8 cellular contexts compared by ENCODE assay signal in genomic region chr11:106077609-106078517, GRCh38. TPM values are rescaled to one million over a fixed set of nuclear protein-coding genes. Genes with fewer than 3 reads are reported as not detected.
DNase-seq lines count a peak whose midpoint lies in the region; ATAC-seq and TF ChIP-seq lines count a peak whose summit lies in the region.

Gene AASDHPPT, plus strand, starts transcription at chr11:106077662. Its CDS starts 49 bp downstream, at chr11:106077711.

- peaks cover 50% of the 10 kb centered on the region for H3K79me2 ChIP-seq in neural cell (replicated peaks; ENCODE audit: insufficient read depth, low read length)

- H3K9me3 ChIP-seq in neural cell (ENCODE audit: low read length), result no peaks in the 10 kb centered on the region

- TF ChIP-seq CTCF in GM12864 (IDR thresholded peaks at IDR 0.05; ENCODE audit: low read depth, low read length, missing control alignments) (peak; percentile 5), WI38 (IDR thresholded peaks at IDR 0.05; ENCODE audit: low read depth, low read length) (no peak), foreskin keratinocyte (conservative IDR thresholded peaks at IDR 0.05) (no peak), neural cell (IDR thresholded peaks at IDR 0.05; ENCODE audit: poor library complexity, severe bottlenecking) (peak; percentile 21)

- H2AFZ ChIP-seq in neural cell (ENCODE audit: low read depth, low read length), result peak within 1 kb of the TSS; percentile 93

- no peak for TF ChIP-seq EP300 in neural cell (conservative IDR thresholded peaks at IDR 0.05; ENCODE audit: poor library complexity, severe bottlenecking)

- ATAC-seq in HG02588 (IDR thresholded peaks at IDR 0.05; ENCODE audit: unreplicated experiment) (peak; percentile 15), foreskin keratinocyte (peak; percentile 18)

- H4K20me1 ChIP-seq in neural cell (ENCODE audit: insufficient read depth), result no peaks in the 10 kb centered on the region

- no peak for TF ChIP-seq RAD21 in neural cell (conservative IDR thresholded peaks at IDR 0.05)

- peak within 1 kb of the TSS; percentile 85 for H3K4me3 ChIP-seq in GM12864 (ENCODE audit: low read depth, low read length)
- H3K4me3 ChIP-seq in WI38 (ENCODE audit: low read depth, low read length), result peak within 1 kb of the TSS; percentile 97
- H3K4me3 ChIP-seq in neural cell (ENCODE audit: low read length), result peak within 1 kb of the TSS; percentile 81

- H3K27ac ChIP-seq in foreskin keratinocyte (peak within 1 kb of the TSS; percentile 69), neural cell (ENCODE audit: low read length) (peak within 1 kb of the TSS; percentile 97)

- in situ Hi-C loops in ACHN (cut with HindIII; ENCODE audit: low pct_ligation_motif_present, low pct_unique_long_range_greater_than_20kb, low sequenced_read_pairs), result no loop called here

- H3K36me3 ChIP-seq in neural cell (ENCODE audit: insufficient read depth, low read length), result peaks cover 3% of the 10 kb centered on the region

- H3F3A ChIP-seq in neural cell (ENCODE audit: insufficient read depth, low read length, poor library complexity, severe bottlenecking), result peaks cover 3% of the 10 kb centered on the region

- H3K9me2 ChIP-seq in neural cell (ENCODE audit: insufficient read depth, low read length), result no peaks in the 10 kb centered on the region

- peak within 1 kb of the TSS; percentile 98 for H3K9ac ChIP-seq in neural cell (ENCODE audit: low read length)

- peak within 1 kb of the TSS; percentile 98 for H3K4me2 ChIP-seq in neural cell (ENCODE audit: low read length)

- peaks cover 17% of the 10 kb centered on the region for H3K4me1 ChIP-seq in foreskin keratinocyte

- DNase-seq in ACHN, result peak; percentile 61
- no peak for DNase-seq in GM12864 (ENCODE audit: low read depth)
- peak; percentile 47 for DNase-seq in NCI-H1092 (lab: John Stamatoyannopoulos, UW)
- peak in 1 of 2 donors; percentile 32 for DNase-seq in foreskin keratinocyte
- DNase-seq in stimulated activated naive CD4-positive, alpha-beta T cell treated with Interleukin-2 at 50 U/mL for 16 hours (lab: John Stamatoyannopoulos, UW), result no peak

- H3K27me3 ChIP-seq in foreskin keratinocyte (no peaks in the 10 kb centered on the region), neural cell (ENCODE audit: insufficient read depth, low read depth, low read length) (no peaks in the 10 kb centered on the region)

TF ChIP-seq in neural cell, 6 proteins besides CTCF, POLR2A, EP300 and RAD21:
- TF ChIP-seq POLR2AphosphoS5 (IDR thresholded peaks at IDR 0.05) (peak; percentile 66), REST (IDR thresholded peaks at IDR 0.05; ENCODE audit: borderline replicate concordance) (peak; percentile 81), TAF1 (IDR thresholded peaks at IDR 0.05; ENCODE audit: low read depth) (no peak), SMC3 (conservative IDR thresholded peaks at IDR 0.05; ENCODE audit: poor library complexity) (peak; percentile 3), MXI1 (conservative IDR thresholded peaks at IDR 0.05; ENCODE audit: poor library complexity, severe bottlenecking) (peak; percentile 73), EZH2 (IDR thresholded peaks at IDR 0.05; ENCODE audit: borderline replicate concordance, insufficient read depth, low read length, poor library complexity, severe bottlenecking) (no peak)

RNA-seq across cellular contexts. Expression of gene AASDHPPT, which starts in this region (rescaled TPM):
- 42.7 and 43.4 TPM in 2 replicates for total RNA-seq in foreskin keratinocyte
- polyA plus RNA-seq in foreskin keratinocyte, result 16.0 and 20.5 TPM in 2 replicates
- 275 and 322 TPM in 2 replicates for polyA plus RNA-seq in neural cell
- 281 TPM in 2 replicates for polyA minus RNA-seq in neural cell

Comparison
In these comparisons a context has a peak if more than half of its experiments do, and no peak if none do; other contexts are left out.
1. RNA of gene AASDHPPT (polyA plus RNA-seq): 275 to 322 TPM in neural cell; 16.0 to 20.5 TPM in foreskin keratinocyte; every median in the first group is over 10 times any median in the second.
2. DNase-seq: peak in ACHN (single experiment) and NCI-H1092 (single experiment); none in GM12864 (single experiment) and stimulated activated naive CD4-positive, alpha-beta T cell treated with Interleukin-2 at 50 U/mL for 16 hours (single experiment).
3. CTCF ChIP-seq: peak in GM12864 (single experiment) and neural cell (single experiment); none in WI38 (single experiment) and foreskin keratinocyte (single experiment).
4. Peak in every context shown above with its lines, with median percentiles within 50 percentile points of each other: H3K4me3 ChIP-seq.